Comparison of ENCODE assay signal across 8 cellular contexts in genomic region chr21:44932366-44933181, GRCh38. TPM values are rescaled to one million over a fixed set of nuclear protein-coding genes. Genes with fewer than 3 reads are reported as not detected.
DNase-seq lines count a peak whose midpoint lies in the region; TF ChIP-seq lines count a peak whose summit lies in the region.

No MANE protein-coding gene starts in this region.

- peaks cover 48% of the 10 kb centered on the region for H3K27me3 ChIP-seq in HAP-1 (ENCODE audit: low read depth)
- H3K27me3 ChIP-seq in dorsolateral prefrontal cortex = peaks cover 0 to 62% (median 45%) of the 10 kb centered on the region in 45 donors
- H3K27me3 ChIP-seq in mononuclear cell (ENCODE audit: insufficient read depth, low read length) = no peaks in the 10 kb centered on the region
- no peaks in the 10 kb centered on the region for H3K27me3 ChIP-seq in thymus (ENCODE audit: control insufficient read depth, insufficient read depth)

- TF ChIP-seq CTCF in dorsolateral prefrontal cortex (IDR thresholded peaks at IDR 0.05 in 54 of 56, conservative IDR thresholded peaks at IDR 0.05 in 2 of 56; ENCODE audit: low read depth in 1 of 56, partially characterized antibody in 56 of 56) = peak in 42 of 56 donors; percentile 15 to 70 (median 36)

- in situ Hi-C loops in ACHN (cut with HindIII; ENCODE audit: low pct_ligation_motif_present, low pct_unique_long_range_greater_than_20kb, low sequenced_read_pairs) = no loop called here
- in situ Hi-C loops in HAP-1 (cut with MboI; ENCODE audit: low sequenced_read_pairs) = no loop called here

- H3K4me1 ChIP-seq in HAP-1 = no peaks in the 10 kb centered on the region
- H3K4me1 ChIP-seq in mononuclear cell (ENCODE audit: insufficient read depth, low read length) = peaks cover 55% of the 10 kb centered on the region
- H3K4me1 ChIP-seq in thymus (ENCODE audit: control insufficient read depth, insufficient read depth, low read length) = peaks cover 46% of the 10 kb centered on the region

- peak overlapping the region; percentile 13 for H3K4me3 ChIP-seq in HAP-1
- peak overlapping the region in 55 of 59 donors; percentile 10 to 62 (median 41) for H3K4me3 ChIP-seq in dorsolateral prefrontal cortex
- peak overlapping the region; percentile 58 for H3K4me3 ChIP-seq in mononuclear cell (ENCODE audit: low read length)
- peak overlapping the region; percentile 75 for H3K4me3 ChIP-seq in thymus (ENCODE audit: low read length)

- intact Hi-C loops in dorsolateral prefrontal cortex (cut with DNase I) = loop anchor here in 1 of 2 donors (10.0 kb wide), 2 partner anchors 58 to 128 kb away; partner anchors contain the start of genes PTTG1IP and UBE2G2

- 3% methylated on average over 72 of the region's 72 CpGs for WGBS in thymus

- no peak overlapping the region for H3K27ac ChIP-seq in dorsolateral prefrontal cortex
- no peak overlapping the region for H3K27ac ChIP-seq in thymus (ENCODE audit: low read depth)

- DNase-seq in ACHN = peak; percentile 48
- peak in 1 of 2 experiments; percentile 48 for DNase-seq in HAP-1 (ENCODE audit: low spot score in 2 of 2)
- peak; percentile 74 for DNase-seq in activated CD4-positive, CD25-positive, alpha-beta regulatory T cell treated with anti-CD3 and anti-CD28 coated beads, Interleukin-2, amount 50 U/mL, for 72 hours
- DNase-seq in dorsolateral prefrontal cortex = no peak
- no peak for DNase-seq in SKM-1 (lab: John Stamatoyannopoulos, UW; ENCODE audit: unreplicated experiment)
- no peak for DNase-seq in NCI-H146 (lab: John Stamatoyannopoulos, UW)

- H3K36me3 ChIP-seq in HAP-1 (replicated peaks) (no peaks in the 10 kb centered on the region), thymus (ENCODE audit: control insufficient read depth, insufficient read depth) (no peaks in the 10 kb centered on the region)

- H3K9me3 ChIP-seq in HAP-1 (no peaks in the 10 kb centered on the region), mononuclear cell (ENCODE audit: low read depth, low read length) (no peaks in the 10 kb centered on the region), thymus (ENCODE audit: control insufficient read depth) (no peaks in the 10 kb centered on the region)

RNA-seq across cellular contexts. Expression of gene SLX9, which starts 7.3 kb away (rescaled TPM):
- total RNA-seq in dorsolateral prefrontal cortex = 10 to 100 TPM; 13.4 to 35.4 (median 23.4) TPM
- 5.2 TPM for total RNA-seq in mononuclear cell
- 28.4 TPM for polyA plus RNA-seq in thymus

RNA-seq across cellular contexts. Expression of gene ITGB2, which starts 11.9 kb away (rescaled TPM):
- total RNA-seq in dorsolateral prefrontal cortex (100 to 1,000 TPM in 1 of 120 experiments, 10 to 100 TPM in 116, 1 to 10 TPM in 3; 8.2 to 105 (median 26.7) TPM), mononuclear cell (761 TPM)
- 104 TPM for polyA plus RNA-seq in thymus

RNA-seq across cellular contexts. Expression of gene PTTG1IP, which starts 59.1 kb away (rescaled TPM):
- total RNA-seq in dorsolateral prefrontal cortex = 100 to 1,000 TPM in 67 of 120 experiments, 10 to 100 TPM in 53; 59.2 to 243 (median 103) TPM
- 71.9 TPM for total RNA-seq in mononuclear cell
- 138 TPM for polyA plus RNA-seq in thymus

Comparison
In these comparisons a context has a peak if more than half of its experiments do, and no peak if none do; other contexts are left out.
1. DNase-seq: peak in ACHN (single experiment) and activated CD4-positive, CD25-positive, alpha-beta regulatory T cell treated with anti-CD3 and anti-CD28 coated beads, Interleukin-2, amount 50 U/mL, for 72 hours (single experiment); none in dorsolateral prefrontal cortex (0 of 10), SKM-1 (single experiment) and NCI-H146 (single experiment).
2. H3K4me3 ChIP-seq: peak in every context shown above with its lines; median percentile 75 in thymus; 58 in mononuclear cell; 41 in dorsolateral prefrontal cortex; 13 in HAP-1.